In genomic region chr2:178221556-178221955, GRCh38 we compare ENCODE assay signal across 28 cellular contexts.
"Had no signal": no experiment of that assay in that cellular context is flagged by ENCODE, and none has a peak within 500 bp of the region (broad histone marks: within the 10 kb centered on the region; RNA-seq: fewer than 3 reads in every experiment).

No MANE protein-coding gene starts in this region.

- ATAC-seq: effector memory CD8-positive, alpha-beta T cell; esophagus mucosa; foreskin keratinocyte; gastrocnemius medialis; gastroesophageal sphincter; heart left ventricle; heart right ventricle had no signal

- H3K36me3 ChIP-seq: colonic mucosa, esophagus muscularis mucosa, esophagus squamous epithelium, gastrocnemius medialis, gastroesophageal sphincter, heart left ventricle, heart right ventricle had no signal

- H3K27me3 ChIP-seq: colonic mucosa, dorsolateral prefrontal cortex, esophagus muscularis mucosa, esophagus squamous epithelium, foreskin keratinocyte, gastrocnemius medialis, gastroesophageal sphincter, heart left ventricle, heart right ventricle, hepatocyte had no signal

- H3K79me2 ChIP-seq: hepatocyte had no signal

- FAIRE-seq: colon, endometrium, endothelial cell of umbilical vein, frontal cortex had no signal

- DNase-seq: colonic mucosa; cortex of kidney; dermis blood vessel endothelial cell; dorsolateral prefrontal cortex; effector CD4-positive, alpha-beta T cell; effector CD8-positive, alpha-beta T cell; effector memory CD4-positive, alpha-beta T cell; effector memory CD8-positive, alpha-beta T cell; endodermal cell; erythroblast; esophagus squamous epithelium; foreskin fibroblast; foreskin melanocyte; gastrocnemius medialis; head of caudate nucleus; heart left ventricle; heart right ventricle had no signal

- H2AFZ ChIP-seq: hepatocyte had no signal

- H3K4me3 ChIP-seq: colonic mucosa, coronary artery, dorsolateral prefrontal cortex, esophagus muscularis mucosa, esophagus squamous epithelium, gastrocnemius medialis, gastroesophageal sphincter, heart left ventricle, heart right ventricle, hepatocyte had no signal

- H3K27ac ChIP-seq: colonic mucosa, coronary artery, dorsolateral prefrontal cortex, epithelial cell of prostate, esophagus muscularis mucosa, esophagus squamous epithelium, foreskin keratinocyte, gastrocnemius medialis, gastroesophageal sphincter, heart left ventricle, heart right ventricle, hepatocyte had no signal

- H3K9me3 ChIP-seq: colonic mucosa, esophagus muscularis mucosa, esophagus squamous epithelium, gastrocnemius medialis, gastroesophageal sphincter, heart left ventricle, heart right ventricle had no signal

- H3K4me1 ChIP-seq: colonic mucosa, esophagus muscularis mucosa, esophagus squamous epithelium, foreskin keratinocyte, gastroesophageal sphincter had no signal

- H3K4me2 ChIP-seq: hepatocyte had no signal
